Comparison of ENCODE assay signal across 10 cellular contexts in genomic region chr20:53870426-53871199, GRCh38.
DNase-seq lines count a peak whose midpoint lies in the region; ATAC-seq, FAIRE-seq and TF ChIP-seq lines count a peak whose summit lies in the region.
"Had no signal": no experiment of that assay in that cellular context is flagged by ENCODE, and none has a peak within 500 bp of the region (broad histone marks: within the 10 kb centered on the region; RNA-seq: fewer than 3 reads in every experiment).

No MANE protein-coding gene starts in this region.

- peaks cover 62% of the 10 kb centered on the region for H3K4me1 ChIP-seq in A549
- H3K4me1 ChIP-seq in mucosa of descending colon (ENCODE audit: low read depth), result peaks cover 49% of the 10 kb centered on the region

- 12% methylated on average over 6 of the region's 6 CpGs for WGBS in A549 (ENCODE audit: missing lambda C conversion rate)

- no peak for TF ChIP-seq EP300 in A549 (IDR thresholded peaks at IDR 0.05)

- H3K9me3 Mint-ChIP-seq in activated CD4-positive, alpha-beta memory T cell treated with anti-CD3 and anti-CD28 coated beads, Interleukin-2, amount 10 ng/mL, durations not matched to agents 7 days and 5 days, result no peaks in the 10 kb centered on the region
- H3K9me3 Mint-ChIP-seq: neural crest cell had no signal

- intact Hi-C loops in mucosa of descending colon (cut with DNase I, micrococcal nuclease), result loop anchor here (5.0 to 10.0 kb wide), 2 partner anchors 293 to 296 kb away; no protein-coding TSS in a partner anchor

- peaks cover 71% of the 10 kb centered on the region for H3K4me1 Mint-ChIP-seq in activated CD4-positive, alpha-beta memory T cell treated with anti-CD3 and anti-CD28 coated beads, Interleukin-2, amount 10 ng/mL, durations not matched to agents 7 days and 5 days

- H3K36me3 Mint-ChIP-seq in activated CD4-positive, alpha-beta memory T cell treated with anti-CD3 and anti-CD28 coated beads, Interleukin-2, amount 10 ng/mL, durations not matched to agents 7 days and 5 days (ENCODE audit: low read depth), result no peaks in the 10 kb centered on the region

- TF ChIP-seq POLR2A in A549 (IDR thresholded peaks at IDR 0.05; ENCODE audit: low read length), result no peak

- TF ChIP-seq CTCF in A549 (IDR thresholded peaks at IDR 0.05) (no peak), mucosa of descending colon (IDR thresholded peaks at IDR 0.05) (no peak)

- POLR2A ChIA-PET in A549 (lab: Yijun Ruan, JAX), result interaction anchor here (0.9 kb wide), 1 partner anchor 117 kb away, joined by 5 read pairs; no protein-coding TSS in a partner anchor
- POLR2A ChIA-PET in activated CD4-positive, alpha-beta memory T cell treated with anti-CD3 and anti-CD28 coated beads, Interleukin-2, amount 10 ng/mL, durations not matched to agents 7 days and 5 days (lab: Charles Lee), result interaction anchor here (0.7 to 3.8 kb wide), 9 partner anchors 28 to 291 kb away, joined by 3 to 24 read pairs (median 4); partner anchors contain the start of gene ZNF217

- peak in 1 of 2 experiments; percentile 10; a peak in 1 of 6 replicates for ATAC-seq in A549
- ATAC-seq in mucosa of descending colon, result peak; percentile 37
- no peak for ATAC-seq in GM21390 (IDR thresholded peaks at IDR 0.05; ENCODE audit: unreplicated experiment)
- no peak for ATAC-seq in GM21723 (IDR thresholded peaks at IDR 0.05; ENCODE audit: unreplicated experiment)

- no peaks in the 10 kb centered on the region for H3K27me3 Mint-ChIP-seq in activated CD4-positive, alpha-beta memory T cell treated with anti-CD3 and anti-CD28 coated beads, Interleukin-2, amount 10 ng/mL, durations not matched to agents 7 days and 5 days

- H3K9me3 ChIP-seq in A549, result no peaks in the 10 kb centered on the region
- no peaks in the 10 kb centered on the region for H3K9me3 ChIP-seq in mucosa of descending colon
- H3K9me3 ChIP-seq: heart right ventricle had no signal

- H3K4me3 Mint-ChIP-seq in activated CD4-positive, alpha-beta memory T cell treated with anti-CD3 and anti-CD28 coated beads, Interleukin-2, amount 10 ng/mL, durations not matched to agents 7 days and 5 days, result no peak overlapping the region

- DNase-seq in A549 (ENCODE audit: low read depth in 1 of 2, low spot score in 1 of 2), result no peak
- DNase-seq in ELR (ENCODE audit: low read depth), result peak; percentile 47
- no peak for DNase-seq in activated CD4-positive, alpha-beta memory T cell treated with anti-CD3 and anti-CD28 coated beads, Interleukin-2, amount 10 ng/mL, durations not matched to agents 7 days and 5 days
- DNase-seq in mucosa of descending colon, result no peak
- DNase-seq in Kasumi-1 (lab: John Stamatoyannopoulos, UW), result no peak
- DNase-seq in NCI-H1436 treated with DMSO at 0.1 percent for 48 hours (lab: John Stamatoyannopoulos, UW), result no peak

- H3K4me2 ChIP-seq in A549, result peak overlapping the region; percentile 72

- no peak for FAIRE-seq in A549 (lab: Jason Lieb, UNC)

- H3K36me3 ChIP-seq in mucosa of descending colon (ENCODE audit: low read depth), result no peaks in the 10 kb centered on the region
- H3K36me3 ChIP-seq: heart right ventricle had no signal

- peak overlapping the region; percentile 61 for H3K27ac Mint-ChIP-seq in activated CD4-positive, alpha-beta memory T cell treated with anti-CD3 and anti-CD28 coated beads, Interleukin-2, amount 10 ng/mL, durations not matched to agents 7 days and 5 days

- H3K27ac ChIP-seq in A549, result peak overlapping the region; percentile 82 to 86

- H3K4me3 ChIP-seq in A549 (no peak overlapping the region), mucosa of descending colon (no peak overlapping the region)
- H3K4me3 ChIP-seq: heart right ventricle had no signal

- no peak for TF ChIP-seq RAD21 in A549 (conservative IDR thresholded peaks at IDR 0.05 in 1 of 2, IDR thresholded peaks at IDR 0.05 in 1 of 2)

- CTCF ChIA-PET in A549 (lab: Yijun Ruan, JAX), result interaction anchor here (0.6 to 1.7 kb wide), 18 partner anchors 8 to 274 kb away, joined by 3 to 13 read pairs (median 4); no protein-coding TSS in a partner anchor
- CTCF ChIA-PET in activated CD4-positive, alpha-beta memory T cell treated with anti-CD3 and anti-CD28 coated beads, Interleukin-2, amount 10 ng/mL, durations not matched to agents 7 days and 5 days (lab: Charles Lee), result interaction anchor here (0.6 to 2.9 kb wide), 14 partner anchors 10 to 293 kb away, joined by 3 to 14 read pairs (median 4); no protein-coding TSS in a partner anchor

TF ChIP-seq in A549, 52 proteins besides CTCF, POLR2A, EP300 and RAD21:
- TF ChIP-seq GATA3 (IDR thresholded peaks at IDR 0.05; ENCODE audit: borderline replicate concordance), result peak; percentile 29; the same call in 1 of the 2 replicates
- TF ChIP-seq RCOR1 (IDR thresholded peaks at IDR 0.05; ENCODE audit: low read depth, low read length), result no peak
- no peak for TF ChIP-seq MAX (IDR thresholded peaks at IDR 0.05)
